In genomic region chr20:64038252-64038578, GRCh38 we compare ENCODE assay signal across 8 cellular contexts. TPM values are rescaled to one million over a fixed set of nuclear protein-coding genes. Genes with fewer than 3 reads are reported as not detected.
DNase-seq lines count a peak whose midpoint lies in the region; ATAC-seq and TF ChIP-seq lines count a peak whose summit lies in the region.

No MANE protein-coding gene starts in this region.

- no peak overlapping the region for H2AFZ ChIP-seq in neural cell (ENCODE audit: low read depth, low read length)

- no peak for TF ChIP-seq EP300 in neural cell (conservative IDR thresholded peaks at IDR 0.05; ENCODE audit: poor library complexity, severe bottlenecking)

- no peaks in the 10 kb centered on the region for H3K36me3 Mint-ChIP-seq in activated naive CD4-positive, alpha-beta T cell treated with anti-CD3 and anti-CD28 coated beads, Interleukin-2, amount 50 U/mL, for 72 hours
- H3K36me3 Mint-ChIP-seq in activated T-helper 2 cell treated with anti-CD3 and anti-CD28 coated beads, Interferon-gamma antibody, Interleukin-2, Interleukin-4, amounts not matched to agents 10 μg/mL and 5 μg/mL and 100 μg/mL, durations not matched to agents 14 hours and 24 hours and 36 hours (ENCODE audit: low read depth): peaks cover 10% of the 10 kb centered on the region

- no peaks in the 10 kb centered on the region for H3K27me3 Mint-ChIP-seq in activated T-helper 2 cell treated with anti-CD3 and anti-CD28 coated beads, Interferon-gamma antibody, Interleukin-2, Interleukin-4, amounts not matched to agents 10 μg/mL and 5 μg/mL and 100 μg/mL, durations not matched to agents 14 hours and 24 hours and 36 hours (ENCODE audit: low read depth)

- H3K4me2 ChIP-seq in neural cell (ENCODE audit: low read length): no peak overlapping the region

- no peak overlapping the region for H3K27ac Mint-ChIP-seq in activated naive CD4-positive, alpha-beta T cell treated with anti-CD3 and anti-CD28 coated beads, Interleukin-2, amount 50 U/mL, for 72 hours
- H3K27ac Mint-ChIP-seq in activated T-helper 2 cell treated with anti-CD3 and anti-CD28 coated beads, Interferon-gamma antibody, Interleukin-2, Interleukin-4, amounts not matched to agents 10 μg/mL and 5 μg/mL and 100 μg/mL, durations not matched to agents 14 hours and 24 hours and 36 hours: no peak overlapping the region

- in situ Hi-C loops in KBM-7 (cut with MboI; ENCODE audit: low pct_unique_long_range_greater_than_20kb, low sequenced_read_pairs): no loop called here

- no peaks in the 10 kb centered on the region for H3K9me3 ChIP-seq in neural cell (ENCODE audit: low read length)

- H3K4me3 ChIP-seq in neural cell (ENCODE audit: low read length): peak overlapping the region; percentile 67

- no peak for TF ChIP-seq CTCF in neural cell (IDR thresholded peaks at IDR 0.05; ENCODE audit: poor library complexity, severe bottlenecking)

- no peak overlapping the region for H3K27ac ChIP-seq in neural cell (ENCODE audit: low read length)

- intact Hi-C loops in activated T-helper 2 cell treated with anti-CD3 and anti-CD28 coated beads, Interferon-gamma antibody, Interleukin-2, Interleukin-4, amounts not matched to agents 10 μg/mL and 5 μg/mL and 100 μg/mL, durations not matched to agents 14 hours and 24 hours and 36 hours (cut with micrococcal nuclease): loop anchor here (10.0 kb wide), 1 partner anchor 143 kb away; the partner anchor contains the start of gene DNAJC5

- peaks cover 61% of the 10 kb centered on the region for H3K27me3 ChIP-seq in neural cell (ENCODE audit: insufficient read depth, low read depth, low read length)

- no peak overlapping the region for H3K9ac ChIP-seq in neural cell (ENCODE audit: low read length)

- no peak for TF ChIP-seq RAD21 in neural cell (conservative IDR thresholded peaks at IDR 0.05)

- no peaks in the 10 kb centered on the region for H3K36me3 ChIP-seq in neural cell (ENCODE audit: insufficient read depth, low read length)

- peak in 1 of 2 donors; percentile 60 for DNase-seq in activated naive CD4-positive, alpha-beta T cell treated with anti-CD3 and anti-CD28 coated beads, Interleukin-2, amount 50 U/mL, for 72 hours (ENCODE audit: low spot score in 2 of 2)
- DNase-seq in activated naive CD4-positive, alpha-beta T cell (lab: John Stamatoyannopoulos, UW): no peak
- DNase-seq in activated T-helper 2 cell treated with anti-CD3 and anti-CD28 coated beads, Interferon-gamma antibody, Interleukin-2, Interleukin-4, amounts not matched to agents 10 μg/mL and 5 μg/mL and 100 μg/mL, durations not matched to agents 14 hours and 24 hours and 36 hours (ENCODE audit: low spot score): no peak
- DNase-seq in NCI-H2029 treated with DMSO at 0.1 percent for 48 hours (lab: John Stamatoyannopoulos, UW) (no peak), cerebellar cortex (ENCODE audit: low spot score) (no peak), KBM-7 (no peak)

- no peaks in the 10 kb centered on the region for H3K9me2 ChIP-seq in neural cell (ENCODE audit: insufficient read depth, low read length)

- H4K20me1 ChIP-seq in neural cell (ENCODE audit: insufficient read depth): no peaks in the 10 kb centered on the region

- H3K4me3 Mint-ChIP-seq in activated T-helper 2 cell treated with anti-CD3 and anti-CD28 coated beads, Interferon-gamma antibody, Interleukin-2, Interleukin-4, amounts not matched to agents 10 μg/mL and 5 μg/mL and 100 μg/mL, durations not matched to agents 14 hours and 24 hours and 36 hours (ENCODE audit: low read depth): peak overlapping the region; percentile 74

- peaks cover 38% of the 10 kb centered on the region for H3K4me1 Mint-ChIP-seq in activated T-helper 2 cell treated with anti-CD3 and anti-CD28 coated beads, Interferon-gamma antibody, Interleukin-2, Interleukin-4, amounts not matched to agents 10 μg/mL and 5 μg/mL and 100 μg/mL, durations not matched to agents 14 hours and 24 hours and 36 hours (ENCODE audit: low read depth)

- H3K9me3 Mint-ChIP-seq in activated naive CD4-positive, alpha-beta T cell treated with anti-CD3 and anti-CD28 coated beads, Interleukin-2, amount 50 U/mL, for 72 hours: no peaks in the 10 kb centered on the region
- H3K9me3 Mint-ChIP-seq in activated T-helper 2 cell treated with anti-CD3 and anti-CD28 coated beads, Interferon-gamma antibody, Interleukin-2, Interleukin-4, amounts not matched to agents 10 μg/mL and 5 μg/mL and 100 μg/mL, durations not matched to agents 14 hours and 24 hours and 36 hours: no peaks in the 10 kb centered on the region

- no peaks in the 10 kb centered on the region for H3F3A ChIP-seq in neural cell (ENCODE audit: insufficient read depth, low read length, poor library complexity, severe bottlenecking)

- no peaks in the 10 kb centered on the region for H3K79me2 ChIP-seq in neural cell (replicated peaks; ENCODE audit: insufficient read depth, low read length)

- ATAC-seq in activated naive CD4-positive, alpha-beta T cell treated with anti-CD3 and anti-CD28 coated beads, Interleukin-2, amount 50 U/mL, for 72 hours: peak; percentile 17 to 44
- peak; percentile 14 for ATAC-seq in HG03108 (IDR thresholded peaks at IDR 0.05; ENCODE audit: unreplicated experiment)

TF ChIP-seq in neural cell, 6 proteins besides CTCF, POLR2A, EP300 and RAD21:
- TF ChIP-seq REST (IDR thresholded peaks at IDR 0.05; ENCODE audit: borderline replicate concordance) (no peak), EZH2 (IDR thresholded peaks at IDR 0.05; ENCODE audit: borderline replicate concordance, insufficient read depth, low read length, poor library complexity, severe bottlenecking) (peak; percentile 73), SMC3 (conservative IDR thresholded peaks at IDR 0.05; ENCODE audit: poor library complexity) (no peak), MXI1 (conservative IDR thresholded peaks at IDR 0.05; ENCODE audit: poor library complexity, severe bottlenecking) (no peak)
TF ChIP-seq in neural cell: peak in this region for 1.

RNA-seq across cellular contexts. Expression of gene C20orf204, which starts 2.2 kb away (rescaled TPM):
- 10 to 100 TPM; 14.2 to 18.8 TPM for total RNA-seq in activated naive CD4-positive, alpha-beta T cell treated with anti-CD3 and anti-CD28 coated beads, Interleukin-2, amount 50 U/mL, for 72 hours
- 3.8 and 4.3 TPM in 2 replicates for total RNA-seq in activated T-helper 2 cell treated with anti-CD3 and anti-CD28 coated beads, Interferon-gamma antibody, Interleukin-2, Interleukin-4, amounts not matched to agents 10 μg/mL and 5 μg/mL and 100 μg/mL, durations not matched to agents 14 hours and 24 hours and 36 hours
- 6.0 and 6.4 TPM in 2 replicates for polyA plus RNA-seq in neural cell
- polyA minus RNA-seq in neural cell: 2.9 and 3.9 TPM in 2 replicates

RNA-seq across cellular contexts. Expression of gene SOX18, which starts 11.2 kb away (rescaled TPM):
- total RNA-seq in activated naive CD4-positive, alpha-beta T cell treated with anti-CD3 and anti-CD28 coated beads, Interleukin-2, amount 50 U/mL, for 72 hours: 1 to 10 TPM in 1 of 2 donors, under 1 TPM in 1; 0.39 to 1.4 TPM
- total RNA-seq in activated T-helper 2 cell treated with anti-CD3 and anti-CD28 coated beads, Interferon-gamma antibody, Interleukin-2, Interleukin-4, amounts not matched to agents 10 μg/mL and 5 μg/mL and 100 μg/mL, durations not matched to agents 14 hours and 24 hours and 36 hours: 1.0 and 1.1 TPM in 2 replicates
- 0.12 TPM in 1 of 2 replicates, not detected in the other for polyA plus RNA-seq in neural cell
- polyA minus RNA-seq in neural cell: not detected in 2 replicates

RNA-seq across cellular contexts. Expression of gene TCEA2, which starts 24.8 kb away (rescaled TPM):
- 10 to 100 TPM; 21.9 to 79.3 TPM for total RNA-seq in activated naive CD4-positive, alpha-beta T cell treated with anti-CD3 and anti-CD28 coated beads, Interleukin-2, amount 50 U/mL, for 72 hours
- total RNA-seq in activated T-helper 2 cell treated with anti-CD3 and anti-CD28 coated beads, Interferon-gamma antibody, Interleukin-2, Interleukin-4, amounts not matched to agents 10 μg/mL and 5 μg/mL and 100 μg/mL, durations not matched to agents 14 hours and 24 hours and 36 hours: 49.0 and 49.9 TPM in 2 replicates
- 87.7 and 103 TPM in 2 replicates for polyA plus RNA-seq in neural cell
- polyA minus RNA-seq in neural cell: 39.2 and 39.9 TPM in 2 replicates

RNA-seq across cellular contexts. Expression of gene RGS19, which starts 41.1 kb away (rescaled TPM):
- total RNA-seq in activated naive CD4-positive, alpha-beta T cell treated with anti-CD3 and anti-CD28 coated beads, Interleukin-2, amount 50 U/mL, for 72 hours: 10 to 100 TPM; 21.5 to 47.8 TPM
- total RNA-seq in activated T-helper 2 cell treated with anti-CD3 and anti-CD28 coated beads, Interferon-gamma antibody, Interleukin-2, Interleukin-4, amounts not matched to agents 10 μg/mL and 5 μg/mL and 100 μg/mL, durations not matched to agents 14 hours and 24 hours and 36 hours: 42.0 and 43.3 TPM in 2 replicates
- 2.6 and 3.4 TPM in 2 replicates for polyA plus RNA-seq in neural cell
- 1.5 and 2.5 TPM in 2 replicates for polyA minus RNA-seq in neural cell

RNA-seq across cellular contexts. Expression of gene OPRL1, which starts 41.7 kb away (rescaled TPM):
- 1 to 10 TPM in 1 of 2 donors, under 1 TPM in 1; 0.32 to 1.2 TPM for total RNA-seq in activated naive CD4-positive, alpha-beta T cell treated with anti-CD3 and anti-CD28 coated beads, Interleukin-2, amount 50 U/mL, for 72 hours
- 0.32 and 0.41 TPM in 2 replicates for total RNA-seq in activated T-helper 2 cell treated with anti-CD3 and anti-CD28 coated beads, Interferon-gamma antibody, Interleukin-2, Interleukin-4, amounts not matched to agents 10 μg/mL and 5 μg/mL and 100 μg/mL, durations not matched to agents 14 hours and 24 hours and 36 hours
- 18.3 and 18.4 TPM in 2 replicates for polyA plus RNA-seq in neural cell
- polyA minus RNA-seq in neural cell: 22.6 and 26.1 TPM in 2 replicates
